In the genomic region with DNA sequence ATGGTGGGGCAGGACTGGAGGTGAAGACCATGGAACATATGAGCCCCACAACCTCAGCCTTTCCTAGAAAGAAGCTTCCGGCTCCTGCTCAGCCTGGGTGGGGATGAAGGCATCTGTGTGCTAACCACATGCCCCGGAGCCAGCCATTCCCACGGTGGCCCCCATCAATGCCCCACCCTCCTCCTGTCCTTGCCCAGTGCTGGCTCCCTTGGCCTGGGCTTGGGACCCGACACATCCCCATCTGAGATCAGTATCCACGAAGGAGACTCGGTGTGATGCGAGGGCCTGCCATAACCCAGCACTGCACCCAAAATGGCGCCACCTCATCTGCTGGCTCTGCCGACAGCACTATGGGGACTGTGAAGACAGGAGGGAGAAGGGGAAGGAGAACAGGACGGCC, we compare ENCODE assay signal across 21 cellular contexts. TPM values are rescaled to one million over a fixed set of nuclear protein-coding genes. Genes with fewer than 3 reads are reported as not detected.
DNase-seq lines count a peak whose midpoint lies in the region; ATAC-seq, FAIRE-seq and TF ChIP-seq lines count a peak whose summit lies in the region.
"Had no signal": no experiment of that assay in that cellular context is flagged by ENCODE, and none has a peak within 500 bp of the region (broad histone marks: within the 10 kb centered on the region; RNA-seq: fewer than 3 reads in every experiment).

No MANE protein-coding gene starts in this region.

- no peak overlapping the region for H3K4me3 ChIP-seq in breast epithelium
- no peak overlapping the region for H3K4me3 ChIP-seq in mammary epithelial cell (replicated peaks in 1 of 3; ENCODE audit: insufficient read depth in 1 of 3, low read depth in 2 of 3, low read length in 3 of 3)
- no peak overlapping the region for H3K4me3 ChIP-seq in kidney (ENCODE audit: low read length in 2 of 2)
- H3K4me3 ChIP-seq in parathyroid adenoma (ENCODE audit: low read depth, low read length) = no peak overlapping the region
- no peak overlapping the region for H3K4me3 ChIP-seq in upper lobe of left lung

- no peak for TF ChIP-seq CTCF in breast epithelium (IDR thresholded peaks at IDR 0.05)
- no peak for TF ChIP-seq CTCF in mammary epithelial cell (conservative IDR thresholded peaks at IDR 0.05 in 1 of 2, IDR thresholded peaks at IDR 0.05 in 1 of 2; ENCODE audit: extremely low read depth in 1 of 2, insufficient read depth in 1 of 2, low read depth in 1 of 2, low read length in 2 of 2)
- TF ChIP-seq CTCF in kidney (IDR thresholded peaks at IDR 0.05; ENCODE audit: borderline replicate concordance, extremely low read depth, insufficient read depth) = no peak
- TF ChIP-seq CTCF in parathyroid adenoma (IDR thresholded peaks at IDR 0.05) = no peak
- TF ChIP-seq CTCF in upper lobe of left lung (IDR thresholded peaks at IDR 0.05) = no peak

- no peak for FAIRE-seq in kidney (lab: Jason Lieb, UNC)
- FAIRE-seq: GM12891, islet of Langerhans, small intestine had no signal

- H3K4me1 ChIP-seq in breast epithelium = peaks cover 0 to 9% of the 10 kb centered on the region in 2 donors
- peaks cover 23% of the 10 kb centered on the region for H3K4me1 ChIP-seq in mammary epithelial cell (ENCODE audit: insufficient read depth, low read length)
- peaks cover 5 to 55% of the 10 kb centered on the region in 2 donors for H3K4me1 ChIP-seq in kidney (ENCODE audit: control insufficient read depth in 1 of 2, insufficient read depth in 1 of 2, low read depth in 1 of 2, low read length in 2 of 2)
- peaks cover 6% of the 10 kb centered on the region for H3K4me1 ChIP-seq in parathyroid adenoma
- H3K4me1 ChIP-seq in upper lobe of left lung = peaks cover 73 to 98% (median 90%) of the 10 kb centered on the region in 4 donors

- H3K4me2 ChIP-seq in mammary epithelial cell (ENCODE audit: insufficient read depth, low read depth, low read length) = no peak overlapping the region
- H3K4me2 ChIP-seq in parathyroid adenoma (ENCODE audit: low read length) = no peak overlapping the region

- TF ChIP-seq POLR2A in breast epithelium (IDR thresholded peaks at IDR 0.05) (no peak), upper lobe of left lung (IDR thresholded peaks at IDR 0.05) (no peak)

- in situ Hi-C loops in mammary epithelial cell (cut with MboI; ENCODE audit: low sequenced_read_pairs in 2 of 2) = no loop called here

- no peak for TF ChIP-seq EP300 in upper lobe of left lung (IDR thresholded peaks at IDR 0.05)

- no peaks in the 10 kb centered on the region for H3K27me3 ChIP-seq in breast epithelium
- H3K27me3 ChIP-seq in mammary epithelial cell (ENCODE audit: insufficient read depth, low read length) = no peaks in the 10 kb centered on the region
- H3K27me3 ChIP-seq in parathyroid adenoma (ENCODE audit: control insufficient read depth, insufficient read depth, low read length) = no peaks in the 10 kb centered on the region
- no peaks in the 10 kb centered on the region for H3K27me3 ChIP-seq in upper lobe of left lung
- H3K27me3 ChIP-seq: brain microvascular endothelial cell had no signal

- CTCF ChIA-PET in mammary epithelial cell (lab: Charles Lee; ENCODE audit: low non-redundant PET) = no interaction called here

- H3K79me2 ChIP-seq in mammary epithelial cell (ENCODE audit: insufficient read depth, low read length) (no peaks in the 10 kb centered on the region), parathyroid adenoma (no peaks in the 10 kb centered on the region)

- intact Hi-C loops in breast epithelium (cut with DNase I; ENCODE audit: low total_unique reads) (no loop called here), mammary epithelial cell (cut with micrococcal nuclease) (loop anchor here (10.0 kb wide), 2 partner anchors 372 to 472 kb away; no protein-coding TSS in a partner anchor), kidney (cut with DNase I) (no loop called here)

- H3K9me3 ChIP-seq in breast epithelium = no peaks in the 10 kb centered on the region
- H3K9me3 ChIP-seq in mammary epithelial cell (replicated peaks; ENCODE audit: insufficient read depth, low read length) = no peaks in the 10 kb centered on the region
- H3K9me3 ChIP-seq in kidney (ENCODE audit: control insufficient read depth in 1 of 2, low read length in 2 of 2) = no peaks in the 10 kb centered on the region
- H3K9me3 ChIP-seq in parathyroid adenoma (ENCODE audit: control insufficient read depth, low read length) = no peaks in the 10 kb centered on the region
- H3K9me3 ChIP-seq in upper lobe of left lung = no peaks in the 10 kb centered on the region

- WGBS in mammary epithelial cell (ENCODE audit: low coverage, missing lambda C conversion rate) = 96% methylated on average over 7 of the region's 10 CpGs
- WGBS in upper lobe of left lung, 2 donors = 74 to 86% methylated on average over 7 to 10 of the region's 10 CpGs

- no TSS peak for BruUV-seq in mammary epithelial cell (replicated peaks; lab: Mats Ljungman, UMichigan)

- dilution Hi-C loops in mammary epithelial cell (cut with HindIII; ENCODE audit: low sequenced_read_pairs) = loop anchor here (10.0 kb wide), 1 partner anchor 302 kb away; no protein-coding TSS in a partner anchor

- H3K9ac ChIP-seq in mammary epithelial cell (ENCODE audit: insufficient read depth, low read length) (no peak overlapping the region), kidney (ENCODE audit: low read length in 2 of 2) (no peak overlapping the region), parathyroid adenoma (no peak overlapping the region)

- H4K20me1 ChIP-seq in mammary epithelial cell (ENCODE audit: insufficient read depth, low read length) = no peaks in the 10 kb centered on the region

- H3K27ac ChIP-seq in breast epithelium (peak overlapping the region; percentile 65 to 78), mammary epithelial cell (ENCODE audit: insufficient read depth, low read depth, low read length) (no peak overlapping the region), kidney (ENCODE audit: low read depth in 2 of 2, low read length in 2 of 2) (peak overlapping the region; percentile 85 to 90), parathyroid adenoma (peak overlapping the region; percentile 70), upper lobe of left lung (peak overlapping the region; percentile 93 to 99 (median 97))
- H3K27ac ChIP-seq: 22Rv1 had no signal

- DNase-seq in breast epithelium (ENCODE audit: low spot score in 2 of 2) = no peak
- no peak for DNase-seq in mammary epithelial cell
- peak; percentile 74 for DNase-seq in kidney
- DNase-seq in upper lobe of left lung = peak in 1 of 2 donors; percentile 20
- DNase-seq in DMS114 treated with DMSO at 0.1 percent for 48 hours (lab: John Stamatoyannopoulos, UW; ENCODE audit: unreplicated experiment) = no peak
- no peak for DNase-seq in GM19238 (ENCODE audit: insufficient read length, low spot score)
- DNase-seq in retina = no peak
- DNase-seq: activated CD4-positive, alpha-beta T cell treated with anti-CD3 and anti-CD28 coated beads for 1 hour; activated CD8-positive, alpha-beta memory T cell treated with anti-CD3 and anti-CD28 coated beads, Interleukin-2, amount 50 U/mL, for 48 hours; activated naive CD4-positive, alpha-beta T cell treated with Interleukin-2 at 50 U/mL for 16 hours; brain microvascular endothelial cell; CD8-positive, alpha-beta T cell; NCI-H1694 treated with DMSO at 0.1 percent for 48 hours; NCI-H510A treated with DMSO at 0.1 percent for 48 hours; small intestine; stimulated activated naive CD8-positive, alpha-beta T cell treated with anti-CD3 and anti-CD28 coated beads, Interleukin-15, amount 100 ng/mL, for 72 hours had no signal

- H3K36me3 ChIP-seq in breast epithelium (no peaks in the 10 kb centered on the region), mammary epithelial cell (ENCODE audit: insufficient read depth, low read length) (no peaks in the 10 kb centered on the region), kidney (ENCODE audit: control insufficient read depth in 1 of 2, insufficient read depth in 2 of 2, low read length in 2 of 2) (no peaks in the 10 kb centered on the region), parathyroid adenoma (ENCODE audit: control insufficient read depth, insufficient read depth, low read length) (no peaks in the 10 kb centered on the region), upper lobe of left lung (no peaks in the 10 kb centered on the region)
- H3K36me3 ChIP-seq: brain microvascular endothelial cell had no signal

- ATAC-seq in upper lobe of left lung (ENCODE audit: low FRiP score in 2 of 2) = no peak
- ATAC-seq: CD8-positive, alpha-beta T cell; naive thymus-derived CD8-positive, alpha-beta T cell; stimulated activated naive CD8-positive, alpha-beta T cell treated with anti-CD3 and anti-CD28 coated beads, Interleukin-15, amount 100 ng/mL, for 72 hours had no signal

- no peak overlapping the region for H2AFZ ChIP-seq in mammary epithelial cell (ENCODE audit: low read depth, low read length)
- H2AFZ ChIP-seq in parathyroid adenoma = no peak overlapping the region

RNA-seq across cellular contexts. Expression of a gene that starts 16.5 kb away (rescaled TPM):
- 100 to 1,000 TPM in 2 of 3 donors, 10 to 100 TPM in 1; 53.6 to 187 (median 118) TPM for total RNA-seq in breast epithelium
- 1 to 10 TPM; 2.3 to 2.7 TPM for total RNA-seq in mammary epithelial cell
- polyA plus RNA-seq in mammary epithelial cell = 0.63 TPM
- 0.83 TPM for polyA minus RNA-seq in mammary epithelial cell
- total RNA-seq in kidney = 152 TPM
- 67.0 TPM for polyA plus RNA-seq in kidney (ENCODE audit: insufficient read depth, low read depth, low replicate concordance)
- total RNA-seq in upper lobe of left lung = 100 to 1,000 TPM in 5 of 6 donors, 10 to 100 TPM in 1; 95.3 to 607 (median 227) TPM

Comparison
In these comparisons a context has a peak if more than half of its experiments do, and no peak if none do; other contexts are left out.
1. RNA of a gene that starts 16.5 kb away (total RNA-seq): 95.3 to 607 TPM in upper lobe of left lung, 152 TPM in kidney (single experiment) and 53.6 to 187 TPM in breast epithelium; 2.3 to 2.7 TPM in mammary epithelial cell; every median in the first group is over 10 times any median in the second.